3 cellular contexts compared by ENCODE assay signal in genomic region chr17:31673076-31673475, GRCh38.
TF ChIP-seq lines count a peak whose summit lies in the region.

No MANE protein-coding gene starts in this region.

TF ChIP-seq in SK-N-SH, 30 proteins besides CTCF, POLR2A, EP300 and RAD21 (continued from another document):
- peak; percentile 70 for TF ChIP-seq REST (IDR thresholded peaks at IDR 0.05; ENCODE audit: low read depth, low read length)

TF ChIP-seq in SK-N-SH treated with all-trans-retinoic acid at 6 μM for 48 hours, 23 proteins besides CTCF, POLR2A, EP300 and RAD21 (continued from another document):
- TF ChIP-seq, protein P1, sequence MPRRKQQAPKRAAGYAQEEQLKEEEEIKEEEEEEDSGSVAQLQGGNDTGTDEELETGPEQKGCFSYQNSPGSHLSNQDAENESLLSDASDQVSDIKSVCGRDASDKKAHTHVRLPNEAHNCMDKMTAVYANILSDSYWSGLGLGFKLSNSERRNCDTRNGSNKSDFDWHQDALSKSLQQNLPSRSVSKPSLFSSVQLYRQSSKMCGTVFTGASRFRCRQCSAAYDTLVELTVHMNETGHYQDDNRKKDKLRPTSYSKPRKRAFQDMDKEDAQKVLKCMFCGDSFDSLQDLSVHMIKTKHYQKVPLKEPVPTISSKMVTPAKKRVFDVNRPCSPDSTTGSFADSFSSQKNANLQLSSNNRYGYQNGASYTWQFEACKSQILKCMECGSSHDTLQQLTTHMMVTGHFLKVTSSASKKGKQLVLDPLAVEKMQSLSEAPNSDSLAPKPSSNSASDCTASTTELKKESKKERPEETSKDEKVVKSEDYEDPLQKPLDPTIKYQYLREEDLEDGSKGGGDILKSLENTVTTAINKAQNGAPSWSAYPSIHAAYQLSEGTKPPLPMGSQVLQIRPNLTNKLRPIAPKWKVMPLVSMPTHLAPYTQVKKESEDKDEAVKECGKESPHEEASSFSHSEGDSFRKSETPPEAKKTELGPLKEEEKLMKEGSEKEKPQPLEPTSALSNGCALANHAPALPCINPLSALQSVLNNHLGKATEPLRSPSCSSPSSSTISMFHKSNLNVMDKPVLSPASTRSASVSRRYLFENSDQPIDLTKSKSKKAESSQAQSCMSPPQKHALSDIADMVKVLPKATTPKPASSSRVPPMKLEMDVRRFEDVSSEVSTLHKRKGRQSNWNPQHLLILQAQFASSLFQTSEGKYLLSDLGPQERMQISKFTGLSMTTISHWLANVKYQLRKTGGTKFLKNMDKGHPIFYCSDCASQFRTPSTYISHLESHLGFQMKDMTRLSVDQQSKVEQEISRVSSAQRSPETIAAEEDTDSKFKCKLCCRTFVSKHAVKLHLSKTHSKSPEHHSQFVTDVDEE (CRISPR knock-in tag; IDR thresholded peaks at IDR 0.05): no peak
- TF ChIP-seq RARB (CRISPR knock-in tag; IDR thresholded peaks at IDR 0.05) (no peak), CREB5 (CRISPR knock-in tag; IDR thresholded peaks at IDR 0.05; ENCODE audit: low read depth) (no peak), ZC3H10 (CRISPR knock-in tag; IDR thresholded peaks at IDR 0.05) (no peak), ARNTL (CRISPR knock-in tag; IDR thresholded peaks at IDR 0.05; ENCODE audit: borderline replicate concordance, low read depth) (no peak), ZFP30 (CRISPR knock-in tag; IDR thresholded peaks at IDR 0.05) (no peak), ZFP3 (CRISPR knock-in tag; IDR thresholded peaks at IDR 0.05) (no peak), PATZ1 (CRISPR knock-in tag; IDR thresholded peaks at IDR 0.05; ENCODE audit: borderline replicate concordance) (no peak), POU6F1 (CRISPR knock-in tag; IDR thresholded peaks at IDR 0.05; ENCODE audit: borderline replicate concordance, low read depth) (no peak), BACH2 (CRISPR knock-in tag; IDR thresholded peaks at IDR 0.05; ENCODE audit: borderline replicate concordance) (no peak), CSRNP3 (CRISPR knock-in tag; IDR thresholded peaks at IDR 0.05) (no peak), ZNF565 (CRISPR knock-in tag; conservative IDR thresholded peaks at IDR 0.05; ENCODE audit: low read depth) (no peak), ZNF70 (CRISPR knock-in tag; IDR thresholded peaks at IDR 0.05) (no peak), SNAI2 (CRISPR knock-in tag; IDR thresholded peaks at IDR 0.05) (no peak)

TF ChIP-seq in IMR-90, 13 proteins besides CTCF, POLR2A, EP300 and RAD21 (continued from another document):
- no peak for TF ChIP-seq MAFK (IDR thresholded peaks at IDR 0.05; ENCODE audit: low read depth, low read length)
TF ChIP-seq in IMR-90: peak in this region for 0.
